ENCODE assay signal across 10 cellular contexts in genomic region chr17:40349477-40350409, GRCh38. TPM values are rescaled to one million over a fixed set of nuclear protein-coding genes. Genes with fewer than 3 reads are reported as not detected.
DNase-seq lines count a peak whose midpoint lies in the region; ATAC-seq and TF ChIP-seq lines count a peak whose summit lies in the region.
"Had no signal": no experiment of that assay in that cellular context is flagged by ENCODE, and none has a peak within 500 bp of the region (broad histone marks: within the 10 kb centered on the region; RNA-seq: fewer than 3 reads in every experiment).

No MANE protein-coding gene starts in this region.

- POLR2A ChIA-PET in activated CD4-positive, alpha-beta memory T cell treated with anti-CD3 and anti-CD28 coated beads, Interleukin-2, amount 10 ng/mL, durations not matched to agents 7 days and 5 days (lab: Charles Lee) = no interaction called here

- peaks cover 36% of the 10 kb centered on the region for H3K36me3 Mint-ChIP-seq in GM23338 (ENCODE audit: low read depth)
- H3K36me3 Mint-ChIP-seq in activated CD4-positive, alpha-beta memory T cell treated with anti-CD3 and anti-CD28 coated beads, Interleukin-2, amount 10 ng/mL, durations not matched to agents 7 days and 5 days (ENCODE audit: low read depth) = peaks cover 40% of the 10 kb centered on the region

- H3K9ac ChIP-seq in Karpas-422 (ENCODE audit: low read length) = no peak overlapping the region

- CTCF ChIA-PET in activated CD4-positive, alpha-beta memory T cell treated with anti-CD3 and anti-CD28 coated beads, Interleukin-2, amount 10 ng/mL, durations not matched to agents 7 days and 5 days (lab: Charles Lee) = no interaction called here

- intact Hi-C loops in heart left ventricle (cut with DNase I) = loop anchor here in 7 of 10 donors (2.0 to 10.0 kb wide), 6 partner anchors 39 to 185 kb away; partner anchors contain the start of genes RARA (in 3 of the 7) and WIPF2 (in 1 of the 7)
- intact Hi-C loops in prostate gland (cut with DNase I) = loop anchor here (5.0 kb wide), 1 partner anchor 37 kb away; no protein-coding TSS in a partner anchor

- WGBS in heart left ventricle, 4 donors = 34 to 45% (median 38%) methylated on average over 16 to 23 of the region's 23 CpGs
- WGBS in prostate gland = 24% methylated on average over 23 of the region's 23 CpGs

- no peak; a peak in 1 of 4 replicates for TF ChIP-seq CTCF in GM23338 (conservative IDR thresholded peaks at IDR 0.05; ENCODE audit: low read depth in 2 of 2)
- no peak for TF ChIP-seq CTCF in heart left ventricle (IDR thresholded peaks at IDR 0.05)
- TF ChIP-seq CTCF in prostate gland (IDR thresholded peaks at IDR 0.05) = no peak

- no peak overlapping the region for H3K27ac ChIP-seq in GM23338 (ENCODE audit: low read depth)
- H3K27ac ChIP-seq in heart left ventricle = peak overlapping the region in 11 of 12 donors; percentile 17 to 99 (median 94)
- peak overlapping the region; percentile 48 to 98 for H3K27ac ChIP-seq in prostate gland
- no peak overlapping the region for H3K27ac ChIP-seq in Karpas-422 (ENCODE audit: low read length)

- ATAC-seq in GM23338 (no peak), heart left ventricle (peak; percentile 1 to 59 (median 46))

- H2AFZ ChIP-seq in GM23338 = no peak overlapping the region
- H2AFZ ChIP-seq in Karpas-422 (ENCODE audit: low read length) = no peak overlapping the region

- H3K9me2 ChIP-seq in GM23338 (ENCODE audit: insufficient read depth) (no peaks in the 10 kb centered on the region), Karpas-422 (replicated peaks; ENCODE audit: insufficient read depth, low read length) (no peaks in the 10 kb centered on the region)

- H3K36me3 ChIP-seq in GM23338 (ENCODE audit: insufficient read depth) = no peaks in the 10 kb centered on the region
- peaks cover 3 to 66% (median 53%) of the 10 kb centered on the region in 9 donors for H3K36me3 ChIP-seq in heart left ventricle
- H3K36me3 ChIP-seq in prostate gland = no peaks in the 10 kb centered on the region
- no peaks in the 10 kb centered on the region for H3K36me3 ChIP-seq in Karpas-422 (ENCODE audit: insufficient read depth, low read length)

- H3F3A ChIP-seq in GM23338 (replicated peaks; ENCODE audit: low read depth) = peaks cover 14% of the 10 kb centered on the region

- H3K79me2 ChIP-seq in GM23338 (replicated peaks; ENCODE audit: insufficient read depth) (no peaks in the 10 kb centered on the region; the same call in 1 of the 2 replicates), Karpas-422 (ENCODE audit: low read length) (peaks cover 2% of the 10 kb centered on the region; the same call in 1 of the 2 replicates)

- DNase-seq in GM23338 (ENCODE audit: low spot score) (no peak), heart left ventricle (peak in 4 of 5 donors; percentile 53 to 70 (median 54)), prostate gland (ENCODE audit: low spot score) (peak; percentile 42), NCI-H526 treated with DMSO at 0.1 percent for 48 hours (lab: John Stamatoyannopoulos, UW) (no peak), Karpas-422 (no peak), T1000 (lab: John Stamatoyannopoulos, UW) (no peak), NCI-H774 (lab: John Stamatoyannopoulos, UW) (no peak)
- DNase-seq in activated CD4-positive, alpha-beta memory T cell treated with anti-CD3 and anti-CD28 coated beads, Interleukin-2, amount 10 ng/mL, durations not matched to agents 7 days and 5 days = no peak
- DNase-seq: activated CD8-positive, alpha-beta memory T cell treated with anti-CD3 and anti-CD28 coated beads, Interleukin-2, amount 50 U/mL, for 4 hours had no signal

- peak overlapping the region; percentile 71; the same call in 1 of the 2 replicates for H3K4me2 ChIP-seq in GM23338
- no peak overlapping the region for H3K4me2 ChIP-seq in Karpas-422 (ENCODE audit: low read depth, low read length, poor library complexity, severe bottlenecking)

- H3K4me1 Mint-ChIP-seq in GM23338 = peaks cover 88% of the 10 kb centered on the region
- peaks cover 59% of the 10 kb centered on the region for H3K4me1 Mint-ChIP-seq in activated CD4-positive, alpha-beta memory T cell treated with anti-CD3 and anti-CD28 coated beads, Interleukin-2, amount 10 ng/mL, durations not matched to agents 7 days and 5 days

- no peak for TF ChIP-seq POLR2A in heart left ventricle (IDR thresholded peaks at IDR 0.05)
- TF ChIP-seq POLR2A in prostate gland (IDR thresholded peaks at IDR 0.05) = no peak

- H4K20me1 ChIP-seq in GM23338 (replicated peaks; ENCODE audit: insufficient read depth) = peaks cover 6% of the 10 kb centered on the region; the same call in 1 of the 2 replicates
- H4K20me1 ChIP-seq in Karpas-422 (ENCODE audit: insufficient read depth, low read depth, low read length) = no peaks in the 10 kb centered on the region

- H3K4me3 ChIP-seq in GM23338 = no peak overlapping the region
- peak overlapping the region in 1 of 12 donors; percentile 25 for H3K4me3 ChIP-seq in heart left ventricle
- H3K4me3 ChIP-seq in prostate gland = no peak overlapping the region
- H3K4me3 ChIP-seq in Karpas-422 (ENCODE audit: low read length) = no peak overlapping the region

- H3K27me3 ChIP-seq in GM23338 (ENCODE audit: insufficient read depth) = peaks cover 27% of the 10 kb centered on the region
- no peaks in the 10 kb centered on the region for H3K27me3 ChIP-seq in heart left ventricle
- H3K27me3 ChIP-seq in prostate gland (replicated peaks; ENCODE audit: insufficient read depth) = no peaks in the 10 kb centered on the region
- no peaks in the 10 kb centered on the region for H3K27me3 ChIP-seq in Karpas-422 (ENCODE audit: low read length)

- H3K9me3 Mint-ChIP-seq in GM23338 = no peaks in the 10 kb centered on the region
- no peaks in the 10 kb centered on the region for H3K9me3 Mint-ChIP-seq in activated CD4-positive, alpha-beta memory T cell treated with anti-CD3 and anti-CD28 coated beads, Interleukin-2, amount 10 ng/mL, durations not matched to agents 7 days and 5 days

- H3K4me3 Mint-ChIP-seq in GM23338 = peak overlapping the region; percentile 24; the same call in 1 of the 3 replicates
- no peak overlapping the region for H3K4me3 Mint-ChIP-seq in activated CD4-positive, alpha-beta memory T cell treated with anti-CD3 and anti-CD28 coated beads, Interleukin-2, amount 10 ng/mL, durations not matched to agents 7 days and 5 days

- H3K27me3 Mint-ChIP-seq in GM23338 (ENCODE audit: insufficient read depth, low read depth, poor library complexity) = peaks cover 42% of the 10 kb centered on the region
- no peaks in the 10 kb centered on the region for H3K27me3 Mint-ChIP-seq in activated CD4-positive, alpha-beta memory T cell treated with anti-CD3 and anti-CD28 coated beads, Interleukin-2, amount 10 ng/mL, durations not matched to agents 7 days and 5 days

- H3K4me1 ChIP-seq in GM23338 (ENCODE audit: insufficient read depth) (peaks cover 69% of the 10 kb centered on the region), heart left ventricle (peaks cover 33 to 80% (median 66%) of the 10 kb centered on the region in 12 donors), prostate gland (replicated peaks) (peaks cover 43% of the 10 kb centered on the region), Karpas-422 (ENCODE audit: low read length) (peaks cover 25% of the 10 kb centered on the region)

- no peak overlapping the region for H3K27ac Mint-ChIP-seq in GM23338
- H3K27ac Mint-ChIP-seq in activated CD4-positive, alpha-beta memory T cell treated with anti-CD3 and anti-CD28 coated beads, Interleukin-2, amount 10 ng/mL, durations not matched to agents 7 days and 5 days = peak overlapping the region; percentile 60

- no peaks in the 10 kb centered on the region for H3K9me3 ChIP-seq in heart left ventricle
- H3K9me3 ChIP-seq in prostate gland = no peaks in the 10 kb centered on the region
- H3K9me3 ChIP-seq in Karpas-422 (ENCODE audit: low read length) = no peaks in the 10 kb centered on the region

TF ChIP-seq in GM23338, 12 proteins besides CTCF, POLR2A, EP300 and RAD21:
- no peak for TF ChIP-seq POLR2AphosphoS5 (IDR thresholded peaks at IDR 0.05; ENCODE audit: low read depth)

RNA-seq across cellular contexts. Expression of gene GJD3, which starts 14.8 kb away (rescaled TPM):
- total RNA-seq in GM23338 (2014; rRNA removed; shearing (Covaris generic)) = 1.4 and 2.8 TPM in 2 replicates
- polyA plus RNA-seq in GM23338 (2016; fragmentation: Nextera tagmentation; extraction: Ambion mirVana) (not detected in 2 replicates), heart left ventricle (under 1 TPM; 0.30 to 0.35 TPM)
- total RNA-seq in activated CD4-positive, alpha-beta memory T cell treated with anti-CD3 and anti-CD28 coated beads, Interleukin-2, amount 10 ng/mL, durations not matched to agents 7 days and 5 days = not detected
- total RNA-seq in heart left ventricle (1 to 10 TPM; 1.2 to 8.7 (median 2.2) TPM), prostate gland (1 to 10 TPM in 1 of 2 donors, under 1 TPM in 1; 0.82 to 5.3 TPM)
- total RNA-seq in Karpas-422 (2014; rRNA removed; shearing (Covaris generic); ENCODE audit: low replicate concordance) = not detected in 2 replicates
- total RNA-seq: HT1080 had no signal

RNA-seq across cellular contexts. Expression of gene RARA, which starts 40.8 kb away (rescaled TPM):
- total RNA-seq in GM23338 (2014; rRNA removed; shearing (Covaris generic)) = 15.9 and 17.8 TPM in 2 replicates
- polyA plus RNA-seq in GM23338 (2016; fragmentation: Nextera tagmentation; extraction: Ambion mirVana) (7.4 and 8.7 TPM in 2 replicates), heart left ventricle (10 to 100 TPM; 15.5 to 22.0 TPM)
- 10 to 100 TPM; 65.2 to 65.5 TPM for total RNA-seq in activated CD4-positive, alpha-beta memory T cell treated with anti-CD3 and anti-CD28 coated beads, Interleukin-2, amount 10 ng/mL, durations not matched to agents 7 days and 5 days
- total RNA-seq in heart left ventricle (10 to 100 TPM; 14.1 to 41.4 (median 19.4) TPM), prostate gland (10 to 100 TPM; 24.4 to 70.6 TPM)
- total RNA-seq in Karpas-422 (2014; rRNA removed; shearing (Covaris generic); ENCODE audit: low replicate concordance) = 21.8 and 22.3 TPM in 2 replicates

Comparison
In these comparisons a context has a peak if more than half of its experiments do, and no peak if none do; other contexts are left out.
1. DNase-seq: peak in heart left ventricle (4 of 5) and prostate gland (single experiment); none in GM23338 (single experiment), activated CD4-positive, alpha-beta memory T cell treated with anti-CD3 and anti-CD28 coated beads, Interleukin-2, amount 10 ng/mL, durations not matched to agents 7 days and 5 days (single experiment), NCI-H526 treated with DMSO at 0.1 percent for 48 hours (single experiment), Karpas-422 (single experiment), T1000 (single experiment) and NCI-H774 (single experiment).
2. H3K27ac ChIP-seq: peak in heart left ventricle (11 of 12) and prostate gland (2 of 2); none in GM23338 (single experiment) and Karpas-422 (single experiment).